Comparison of ENCODE assay signal across 1 cellular context in the genomic region with DNA sequence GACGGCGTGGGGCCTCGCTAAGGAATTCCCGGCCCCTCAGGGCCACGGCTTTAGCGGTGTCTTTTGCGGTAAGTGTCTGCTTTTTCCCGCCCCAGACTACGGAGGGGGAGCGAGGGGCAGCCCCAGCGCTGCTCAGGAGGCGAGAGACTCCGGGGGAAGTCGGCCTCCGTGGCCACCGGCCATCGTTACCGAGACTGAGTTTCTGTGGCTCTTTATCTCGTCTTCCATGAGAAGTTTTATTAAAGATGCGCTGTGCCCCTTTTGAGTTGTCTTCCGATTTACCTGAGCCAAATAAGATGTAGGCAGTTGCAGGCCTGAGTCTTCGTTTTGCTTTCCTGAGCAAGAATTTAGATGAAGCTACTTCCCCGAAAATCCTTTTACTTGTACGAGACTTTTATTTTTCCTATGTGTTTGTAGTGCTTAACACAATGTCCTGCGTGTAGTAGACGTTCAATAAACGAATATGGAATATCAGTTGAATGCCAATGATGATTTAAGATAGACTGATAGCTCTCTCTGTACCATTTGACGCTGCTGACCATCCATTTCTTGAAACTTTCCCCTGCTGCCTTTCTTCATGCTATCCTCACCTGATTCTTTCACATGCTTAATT.
TF ChIP-seq lines count a peak whose summit lies in the region.

No MANE protein-coding gene starts in this region.

TF ChIP-seq in HepG2, 621 proteins besides CTCF, POLR2A, EP300 and RAD21 (continued from another document and continues in another):
- TF ChIP-seq, protein P1, sequence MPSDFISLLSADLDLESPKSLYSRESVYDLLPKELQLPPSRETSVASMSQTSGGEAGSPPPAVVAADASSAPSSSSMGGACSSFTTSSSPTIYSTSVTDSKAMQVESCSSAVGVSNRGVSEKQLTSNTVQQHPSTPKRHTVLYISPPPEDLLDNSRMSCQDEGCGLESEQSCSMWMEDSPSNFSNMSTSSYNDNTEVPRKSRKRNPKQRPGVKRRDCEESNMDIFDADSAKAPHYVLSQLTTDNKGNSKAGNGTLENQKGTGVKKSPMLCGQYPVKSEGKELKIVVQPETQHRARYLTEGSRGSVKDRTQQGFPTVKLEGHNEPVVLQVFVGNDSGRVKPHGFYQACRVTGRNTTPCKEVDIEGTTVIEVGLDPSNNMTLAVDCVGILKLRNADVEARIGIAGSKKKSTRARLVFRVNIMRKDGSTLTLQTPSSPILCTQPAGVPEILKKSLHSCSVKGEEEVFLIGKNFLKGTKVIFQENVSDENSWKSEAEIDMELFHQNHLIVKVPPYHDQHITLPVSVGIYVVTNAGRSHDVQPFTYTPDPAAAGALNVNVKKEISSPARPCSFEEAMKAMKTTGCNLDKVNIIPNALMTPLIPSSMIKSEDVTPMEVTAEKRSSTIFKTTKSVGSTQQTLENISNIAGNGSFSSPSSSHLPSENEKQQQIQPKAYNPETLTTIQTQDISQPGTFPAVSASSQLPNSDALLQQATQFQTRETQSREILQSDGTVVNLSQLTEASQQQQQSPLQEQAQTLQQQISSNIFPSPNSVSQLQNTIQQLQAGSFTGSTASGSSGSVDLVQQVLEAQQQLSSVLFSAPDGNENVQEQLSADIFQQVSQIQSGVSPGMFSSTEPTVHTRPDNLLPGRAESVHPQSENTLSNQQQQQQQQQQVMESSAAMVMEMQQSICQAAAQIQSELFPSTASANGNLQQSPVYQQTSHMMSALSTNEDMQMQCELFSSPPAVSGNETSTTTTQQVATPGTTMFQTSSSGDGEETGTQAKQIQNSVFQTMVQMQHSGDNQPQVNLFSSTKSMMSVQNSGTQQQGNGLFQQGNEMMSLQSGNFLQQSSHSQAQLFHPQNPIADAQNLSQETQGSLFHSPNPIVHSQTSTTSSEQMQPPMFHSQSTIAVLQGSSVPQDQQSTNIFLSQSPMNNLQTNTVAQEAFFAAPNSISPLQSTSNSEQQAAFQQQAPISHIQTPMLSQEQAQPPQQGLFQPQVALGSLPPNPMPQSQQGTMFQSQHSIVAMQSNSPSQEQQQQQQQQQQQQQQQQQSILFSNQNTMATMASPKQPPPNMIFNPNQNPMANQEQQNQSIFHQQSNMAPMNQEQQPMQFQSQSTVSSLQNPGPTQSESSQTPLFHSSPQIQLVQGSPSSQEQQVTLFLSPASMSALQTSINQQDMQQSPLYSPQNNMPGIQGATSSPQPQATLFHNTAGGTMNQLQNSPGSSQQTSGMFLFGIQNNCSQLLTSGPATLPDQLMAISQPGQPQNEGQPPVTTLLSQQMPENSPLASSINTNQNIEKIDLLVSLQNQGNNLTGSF (CRISPR knock-in tag; IDR thresholded peaks at IDR 0.05), result no peak
- TF ChIP-seq, protein P2, sequence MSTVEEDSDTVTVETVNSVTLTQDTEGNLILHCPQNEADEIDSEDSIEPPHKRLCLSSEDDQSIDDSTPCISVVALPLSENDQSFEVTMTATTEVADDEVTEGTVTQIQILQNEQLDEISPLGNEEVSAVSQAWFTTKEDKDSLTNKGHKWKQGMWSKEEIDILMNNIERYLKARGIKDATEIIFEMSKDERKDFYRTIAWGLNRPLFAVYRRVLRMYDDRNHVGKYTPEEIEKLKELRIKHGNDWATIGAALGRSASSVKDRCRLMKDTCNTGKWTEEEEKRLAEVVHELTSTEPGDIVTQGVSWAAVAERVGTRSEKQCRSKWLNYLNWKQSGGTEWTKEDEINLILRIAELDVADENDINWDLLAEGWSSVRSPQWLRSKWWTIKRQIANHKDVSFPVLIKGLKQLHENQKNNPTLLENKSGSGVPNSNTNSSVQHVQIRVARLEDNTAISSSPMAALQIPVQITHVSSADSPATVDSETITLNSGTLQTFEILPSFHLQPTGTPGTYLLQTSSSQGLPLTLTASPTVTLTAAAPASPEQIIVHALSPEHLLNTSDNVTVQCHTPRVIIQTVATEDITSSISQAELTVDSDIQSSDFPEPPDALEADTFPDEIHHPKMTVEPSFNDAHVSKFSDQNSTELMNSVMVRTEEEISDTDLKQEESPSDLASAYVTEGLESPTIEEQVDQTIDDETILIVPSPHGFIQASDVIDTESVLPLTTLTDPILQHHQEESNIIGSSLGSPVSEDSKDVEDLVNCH (CRISPR knock-in tag; IDR thresholded peaks at IDR 0.05), result no peak
- TF ChIP-seq, protein P3, sequence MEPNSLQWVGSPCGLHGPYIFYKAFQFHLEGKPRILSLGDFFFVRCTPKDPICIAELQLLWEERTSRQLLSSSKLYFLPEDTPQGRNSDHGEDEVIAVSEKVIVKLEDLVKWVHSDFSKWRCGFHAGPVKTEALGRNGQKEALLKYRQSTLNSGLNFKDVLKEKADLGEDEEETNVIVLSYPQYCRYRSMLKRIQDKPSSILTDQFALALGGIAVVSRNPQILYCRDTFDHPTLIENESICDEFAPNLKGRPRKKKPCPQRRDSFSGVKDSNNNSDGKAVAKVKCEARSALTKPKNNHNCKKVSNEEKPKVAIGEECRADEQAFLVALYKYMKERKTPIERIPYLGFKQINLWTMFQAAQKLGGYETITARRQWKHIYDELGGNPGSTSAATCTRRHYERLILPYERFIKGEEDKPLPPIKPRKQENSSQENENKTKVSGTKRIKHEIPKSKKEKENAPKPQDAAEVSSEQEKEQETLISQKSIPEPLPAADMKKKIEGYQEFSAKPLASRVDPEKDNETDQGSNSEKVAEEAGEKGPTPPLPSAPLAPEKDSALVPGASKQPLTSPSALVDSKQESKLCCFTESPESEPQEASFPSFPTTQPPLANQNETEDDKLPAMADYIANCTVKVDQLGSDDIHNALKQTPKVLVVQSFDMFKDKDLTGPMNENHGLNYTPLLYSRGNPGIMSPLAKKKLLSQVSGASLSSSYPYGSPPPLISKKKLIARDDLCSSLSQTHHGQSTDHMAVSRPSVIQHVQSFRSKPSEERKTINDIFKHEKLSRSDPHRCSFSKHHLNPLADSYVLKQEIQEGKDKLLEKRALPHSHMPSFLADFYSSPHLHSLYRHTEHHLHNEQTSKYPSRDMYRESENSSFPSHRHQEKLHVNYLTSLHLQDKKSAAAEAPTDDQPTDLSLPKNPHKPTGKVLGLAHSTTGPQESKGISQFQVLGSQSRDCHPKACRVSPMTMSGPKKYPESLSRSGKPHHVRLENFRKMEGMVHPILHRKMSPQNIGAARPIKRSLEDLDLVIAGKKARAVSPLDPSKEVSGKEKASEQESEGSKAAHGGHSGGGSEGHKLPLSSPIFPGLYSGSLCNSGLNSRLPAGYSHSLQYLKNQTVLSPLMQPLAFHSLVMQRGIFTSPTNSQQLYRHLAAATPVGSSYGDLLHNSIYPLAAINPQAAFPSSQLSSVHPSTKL (CRISPR knock-in tag; IDR thresholded peaks at IDR 0.05), result no peak
- TF ChIP-seq TP53 (CRISPR knock-in tag; conservative IDR thresholded peaks at IDR 0.05) (peak; percentile 24; the same call in 1 of the 2 replicates), SRSF4 (IDR thresholded peaks at IDR 0.05; ENCODE audit: low read depth, low read length, poor library complexity, severe bottlenecking) (no peak), FOXP1 (IDR thresholded peaks at IDR 0.05) (no peak), FOXP1 (CRISPR knock-in tag; IDR thresholded peaks at IDR 0.05) (no peak), ZNF546 (CRISPR knock-in tag; conservative IDR thresholded peaks at IDR 0.05) (no peak), TBX3 (IDR thresholded peaks at IDR 0.05; ENCODE audit: borderline replicate concordance) (no peak), DR1 (CRISPR knock-in tag; IDR thresholded peaks at IDR 0.05) (no peak), IKZF1 (IDR thresholded peaks at IDR 0.05) (no peak), DPF2 (CRISPR knock-in tag; IDR thresholded peaks at IDR 0.05; ENCODE audit: borderline replicate concordance, low read depth) (no peak), DNMT1 (CRISPR knock-in tag; IDR thresholded peaks at IDR 0.05) (no peak), CEBPB (IDR thresholded peaks at IDR 0.05; ENCODE audit: borderline replicate concordance, low read depth, low read length) (no peak), KAT7 (CRISPR knock-in tag; IDR thresholded peaks at IDR 0.05; ENCODE audit: borderline replicate concordance) (no peak), ZNF317 (CRISPR knock-in tag; IDR thresholded peaks at IDR 0.05) (peak; percentile 34; the same call in 1 of the 2 replicates), ZNF703 (CRISPR knock-in tag; IDR thresholded peaks at IDR 0.05; ENCODE audit: borderline replicate concordance) (peak; percentile 80; the same call in 1 of the 2 replicates), FOSL1 (CRISPR knock-in tag; IDR thresholded peaks at IDR 0.05; ENCODE audit: borderline replicate concordance) (no peak), CEBPG (CRISPR knock-in tag; IDR thresholded peaks at IDR 0.05) (no peak), HNRNPL (IDR thresholded peaks at IDR 0.05; ENCODE audit: low read depth, low read length) (no peak), NCOA5 (CRISPR knock-in tag; IDR thresholded peaks at IDR 0.05) (no peak), HCFC1 (IDR thresholded peaks at IDR 0.05; ENCODE audit: low read depth, low read length) (no peak), ZFP36 (IDR thresholded peaks at IDR 0.05; ENCODE audit: borderline replicate concordance, low read depth, low read length, partially characterized antibody) (no peak), MIER3 (CRISPR knock-in tag; IDR thresholded peaks at IDR 0.05; ENCODE audit: borderline replicate concordance) (no peak), ZNF431 (CRISPR knock-in tag; IDR thresholded peaks at IDR 0.05; ENCODE audit: borderline replicate concordance, low read depth) (no peak), ZKSCAN5 (CRISPR knock-in tag; IDR thresholded peaks at IDR 0.05) (0 out of 2 replicates have a peak, but pooled peaks have one; percentile 39), ZNF761 (CRISPR knock-in tag; conservative IDR thresholded peaks at IDR 0.05) (no peak), SIN3A (IDR thresholded peaks at IDR 0.05; ENCODE audit: borderline replicate concordance, low read depth, low read length) (no peak)
- TF ChIP-seq, protein P4, sequence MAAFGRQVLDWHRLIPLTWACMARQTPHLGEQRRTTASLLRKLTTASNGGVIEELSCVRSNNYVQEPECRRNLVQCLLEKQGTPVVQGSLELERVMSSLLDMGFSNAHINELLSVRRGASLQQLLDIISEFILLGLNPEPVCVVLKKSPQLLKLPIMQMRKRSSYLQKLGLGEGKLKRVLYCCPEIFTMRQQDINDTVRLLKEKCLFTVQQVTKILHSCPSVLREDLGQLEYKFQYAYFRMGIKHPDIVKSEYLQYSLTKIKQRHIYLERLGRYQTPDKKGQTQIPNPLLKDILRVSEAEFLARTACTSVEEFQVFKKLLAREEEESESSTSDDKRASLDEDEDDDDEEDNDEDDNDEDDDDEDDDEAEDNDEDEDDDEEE (CRISPR knock-in tag; IDR thresholded peaks at IDR 0.05), result no peak
- TF ChIP-seq, protein P5, sequence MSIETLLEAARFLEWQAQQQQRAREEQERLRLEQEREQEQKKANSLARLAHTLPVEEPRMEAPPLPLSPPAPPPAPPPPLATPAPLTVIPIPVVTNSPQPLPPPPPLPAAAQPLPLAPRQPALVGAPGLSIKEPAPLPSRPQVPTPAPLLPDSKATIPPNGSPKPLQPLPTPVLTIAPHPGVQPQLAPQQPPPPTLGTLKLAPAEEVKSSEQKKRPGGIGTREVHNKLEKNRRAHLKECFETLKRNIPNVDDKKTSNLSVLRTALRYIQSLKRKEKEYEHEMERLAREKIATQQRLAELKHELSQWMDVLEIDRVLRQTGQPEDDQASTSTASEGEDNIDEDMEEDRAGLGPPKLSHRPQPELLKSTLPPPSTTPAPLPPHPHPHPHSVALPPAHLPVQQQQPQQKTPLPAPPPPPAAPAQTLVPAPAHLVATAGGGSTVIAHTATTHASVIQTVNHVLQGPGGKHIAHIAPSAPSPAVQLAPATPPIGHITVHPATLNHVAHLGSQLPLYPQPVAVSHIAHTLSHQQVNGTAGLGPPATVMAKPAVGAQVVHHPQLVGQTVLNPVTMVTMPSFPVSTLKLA (IDR thresholded peaks at IDR 0.05), result no peak
- TF ChIP-seq, protein P6, sequence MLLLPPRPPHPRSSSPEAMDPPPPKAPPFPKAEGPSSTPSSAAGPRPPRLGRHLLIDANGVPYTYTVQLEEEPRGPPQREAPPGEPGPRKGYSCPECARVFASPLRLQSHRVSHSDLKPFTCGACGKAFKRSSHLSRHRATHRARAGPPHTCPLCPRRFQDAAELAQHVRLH (CRISPR knock-in tag; IDR thresholded peaks at IDR 0.05; ENCODE audit: borderline replicate concordance, low read depth), result no peak
- TF ChIP-seq, protein P7, sequence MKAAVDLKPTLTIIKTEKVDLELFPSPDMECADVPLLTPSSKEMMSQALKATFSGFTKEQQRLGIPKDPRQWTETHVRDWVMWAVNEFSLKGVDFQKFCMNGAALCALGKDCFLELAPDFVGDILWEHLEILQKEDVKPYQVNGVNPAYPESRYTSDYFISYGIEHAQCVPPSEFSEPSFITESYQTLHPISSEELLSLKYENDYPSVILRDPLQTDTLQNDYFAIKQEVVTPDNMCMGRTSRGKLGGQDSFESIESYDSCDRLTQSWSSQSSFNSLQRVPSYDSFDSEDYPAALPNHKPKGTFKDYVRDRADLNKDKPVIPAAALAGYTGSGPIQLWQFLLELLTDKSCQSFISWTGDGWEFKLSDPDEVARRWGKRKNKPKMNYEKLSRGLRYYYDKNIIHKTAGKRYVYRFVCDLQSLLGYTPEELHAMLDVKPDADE (CRISPR knock-in tag; IDR thresholded peaks at IDR 0.05), result no peak
- TF ChIP-seq, protein P8, sequence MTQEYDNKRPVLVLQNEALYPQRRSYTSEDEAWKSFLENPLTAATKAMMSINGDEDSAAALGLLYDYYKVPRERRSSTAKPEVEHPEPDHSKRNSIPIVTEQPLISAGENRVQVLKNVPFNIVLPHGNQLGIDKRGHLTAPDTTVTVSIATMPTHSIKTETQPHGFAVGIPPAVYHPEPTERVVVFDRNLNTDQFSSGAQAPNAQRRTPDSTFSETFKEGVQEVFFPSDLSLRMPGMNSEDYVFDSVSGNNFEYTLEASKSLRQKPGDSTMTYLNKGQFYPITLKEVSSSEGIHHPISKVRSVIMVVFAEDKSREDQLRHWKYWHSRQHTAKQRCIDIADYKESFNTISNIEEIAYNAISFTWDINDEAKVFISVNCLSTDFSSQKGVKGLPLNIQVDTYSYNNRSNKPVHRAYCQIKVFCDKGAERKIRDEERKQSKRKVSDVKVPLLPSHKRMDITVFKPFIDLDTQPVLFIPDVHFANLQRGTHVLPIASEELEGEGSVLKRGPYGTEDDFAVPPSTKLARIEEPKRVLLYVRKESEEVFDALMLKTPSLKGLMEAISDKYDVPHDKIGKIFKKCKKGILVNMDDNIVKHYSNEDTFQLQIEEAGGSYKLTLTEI (CRISPR knock-in tag; conservative IDR thresholded peaks at IDR 0.05), result no peak
- TF ChIP-seq, protein P9, sequence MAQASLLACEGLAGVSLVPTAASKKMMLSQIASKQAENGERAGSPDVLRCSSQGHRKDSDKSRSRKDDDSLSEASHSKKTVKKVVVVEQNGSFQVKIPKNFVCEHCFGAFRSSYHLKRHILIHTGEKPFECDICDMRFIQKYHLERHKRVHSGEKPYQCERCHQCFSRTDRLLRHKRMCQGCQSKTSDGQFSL (CRISPR knock-in tag; IDR thresholded peaks at IDR 0.05), result 0 out of 2 replicates have a peak, but pooled peaks have one; percentile 68
- TF ChIP-seq, protein P10, sequence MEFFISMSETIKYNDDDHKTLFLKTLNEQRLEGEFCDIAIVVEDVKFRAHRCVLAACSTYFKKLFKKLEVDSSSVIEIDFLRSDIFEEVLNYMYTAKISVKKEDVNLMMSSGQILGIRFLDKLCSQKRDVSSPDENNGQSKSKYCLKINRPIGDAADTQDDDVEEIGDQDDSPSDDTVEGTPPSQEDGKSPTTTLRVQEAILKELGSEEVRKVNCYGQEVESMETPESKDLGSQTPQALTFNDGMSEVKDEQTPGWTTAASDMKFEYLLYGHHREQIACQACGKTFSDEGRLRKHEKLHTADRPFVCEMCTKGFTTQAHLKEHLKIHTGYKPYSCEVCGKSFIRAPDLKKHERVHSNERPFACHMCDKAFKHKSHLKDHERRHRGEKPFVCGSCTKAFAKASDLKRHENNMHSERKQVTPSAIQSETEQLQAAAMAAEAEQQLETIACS (CRISPR knock-in tag; IDR thresholded peaks at IDR 0.05), result no peak
